Comparison of ENCODE assay signal across 34 cellular contexts in the genomic region with DNA sequence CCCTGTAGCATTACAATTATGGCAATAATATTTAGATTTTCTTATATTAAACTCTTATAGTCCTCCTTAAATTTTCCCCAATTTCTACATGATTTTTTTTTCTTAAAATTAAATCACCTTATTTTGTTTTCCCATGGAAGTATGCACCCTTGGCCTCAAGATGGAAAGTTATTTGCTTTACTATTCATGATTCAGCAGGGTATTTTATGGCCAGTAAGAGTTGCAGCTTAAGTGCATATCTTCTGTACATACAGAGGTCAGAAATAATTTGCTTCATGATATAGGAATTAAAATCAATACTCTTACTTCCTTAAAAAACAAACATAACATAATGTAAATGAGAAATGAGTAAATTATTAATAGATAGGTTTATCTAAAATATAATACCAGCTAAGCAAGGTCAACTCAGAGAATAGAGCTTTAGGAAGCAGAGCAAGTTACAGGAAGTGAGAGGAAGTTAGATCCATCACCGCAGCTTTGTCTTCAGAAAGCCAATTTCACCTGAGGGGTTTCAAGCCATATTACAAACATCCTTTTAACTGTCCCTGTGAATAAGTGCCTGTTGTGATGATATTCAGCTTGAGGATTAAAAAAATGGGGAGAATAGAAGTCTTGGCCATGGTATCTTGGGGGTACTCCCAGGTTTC. TPM values are rescaled to one million over a fixed set of nuclear protein-coding genes. Genes with fewer than 3 reads are reported as not detected.
"Had no signal": no experiment of that assay in that cellular context is flagged by ENCODE, and none has a peak within 500 bp of the region (broad histone marks: within the 10 kb centered on the region; RNA-seq: fewer than 3 reads in every experiment).

No MANE protein-coding gene starts in this region.

- DNase-seq: naive thymus-derived CD4-positive, alpha-beta T cell; natural killer cell; nucleus accumbens; ovary; posterior cingulate gyrus; psoas muscle; right cardiac atrium; right lobe of liver; sigmoid colon; spleen; stimulated activated CD4-positive, alpha-beta T cell treated with anti-CD3 and anti-CD28 coated beads, Interleukin-12 subunit alpha, Interleukin-12 subunit beta, amount 100 ng/mL, for 4 hours; stimulated activated CD4-positive, alpha-beta T cell treated with anti-CD3 and anti-CD28 coated beads, Interleukin-1b, Interleukin-23, amount 100 ng/mL, for 48 hours; stimulated activated CD4-positive, alpha-beta T cell treated with anti-CD3 and anti-CD28 coated beads, Interleukin-4, amount 100 ng/mL, for 1 hour; stimulated activated CD4-positive, alpha-beta T cell treated with anti-CD3 and anti-CD28 coated beads, Interleukin-4, amount 100 ng/mL, for 4 hours; stimulated activated CD8-positive, alpha-beta memory T cell treated with anti-CD3 and anti-CD28 coated beads, Interleukin-4, amount 100 ng/mL, for 48 hours; stimulated activated naive CD4-positive, alpha-beta T cell; stimulated activated naive CD8-positive, alpha-beta T cell treated with anti-CD3 and anti-CD28 coated beads, Interleukin-15, amount 100 ng/mL, for 72 hours; stimulated activated naive CD8-positive, alpha-beta T cell treated with anti-CD3 and anti-CD28 coated beads, Interleukin-15, Interleukin-2, amounts not matched to agents 100 U/mL and 50 U/mL, for 24 hours; substantia nigra; tibial artery; transverse colon; upper lobe of right lung; uterus had no signal

- ATAC-seq: naive thymus-derived CD4-positive, alpha-beta T cell; natural killer cell; psoas muscle; right cardiac atrium; right lobe of liver; stimulated activated memory B cell treated with anti-CD40 and anti-IgM and Interleukin-4, amounts not matched to agents 10 μg/mL and 1 μg/mL and 100 μg/mL, for 72 hours; stimulated activated naive CD8-positive, alpha-beta T cell treated with anti-CD3 and anti-CD28 coated beads, Interleukin-15, amount 100 ng/mL, for 72 hours; stimulated activated naive CD8-positive, alpha-beta T cell treated with anti-CD3 and anti-CD28 coated beads, Interleukin-15, Interleukin-2, amounts not matched to agents 100 U/mL and 50 U/mL, for 24 hours; upper lobe of right lung had no signal

- H3K4me3 ChIP-seq: ovary, psoas muscle, right lobe of liver, sigmoid colon, smooth muscle cell, spleen, thoracic aorta, tibial artery, transverse colon, upper lobe of right lung, uterus had no signal

- H3K4me3 Mint-ChIP-seq: naive thymus-derived CD4-positive, alpha-beta T cell; natural killer cell; nephron; stimulated activated memory B cell treated with anti-CD40 and anti-IgM and Interleukin-4, amounts not matched to agents 10 μg/mL and 1 μg/mL and 100 μg/mL, for 72 hours; stimulated activated naive CD8-positive, alpha-beta T cell treated with anti-CD3 and anti-CD28 coated beads, Interleukin-15, amount 100 ng/mL, for 72 hours; type B pancreatic cell had no signal

- H3K27me3 ChIP-seq: neutrophil, ovary, right lobe of liver, sigmoid colon, spleen, tibial artery, transverse colon, upper lobe of right lung, uterus had no signal

- H3K4me1 Mint-ChIP-seq: naive thymus-derived CD4-positive, alpha-beta T cell; natural killer cell; nephron; stimulated activated memory B cell treated with anti-CD40 and anti-IgM and Interleukin-4, amounts not matched to agents 10 μg/mL and 1 μg/mL and 100 μg/mL, for 72 hours; stimulated activated naive CD8-positive, alpha-beta T cell treated with anti-CD3 and anti-CD28 coated beads, Interleukin-15, amount 100 ng/mL, for 72 hours had no signal

- H3K36me3 Mint-ChIP-seq: naive thymus-derived CD4-positive, alpha-beta T cell; natural killer cell; stimulated activated memory B cell treated with anti-CD40 and anti-IgM and Interleukin-4, amounts not matched to agents 10 μg/mL and 1 μg/mL and 100 μg/mL, for 72 hours; type B pancreatic cell had no signal

- H3K4me2 ChIP-seq: smooth muscle cell had no signal

- H3K36me3 ChIP-seq: neutrophil, ovary, right lobe of liver, sigmoid colon, spleen, thoracic aorta, tibial artery, transverse colon, upper lobe of right lung, uterus had no signal

- H3K27me3 Mint-ChIP-seq: progenitor cell of endocrine pancreas; stimulated activated memory B cell treated with anti-CD40 and anti-IgM and Interleukin-4, amounts not matched to agents 10 μg/mL and 1 μg/mL and 100 μg/mL, for 72 hours; stimulated activated naive CD8-positive, alpha-beta T cell treated with anti-CD3 and anti-CD28 coated beads, Interleukin-15, amount 100 ng/mL, for 72 hours; type B pancreatic cell had no signal

- H3K9me3 Mint-ChIP-seq: nephron; stimulated activated memory B cell treated with anti-CD40 and anti-IgM and Interleukin-4, amounts not matched to agents 10 μg/mL and 1 μg/mL and 100 μg/mL, for 72 hours; stimulated activated naive CD8-positive, alpha-beta T cell treated with anti-CD3 and anti-CD28 coated beads, Interleukin-15, amount 100 ng/mL, for 72 hours; type B pancreatic cell had no signal

- H3K27ac Mint-ChIP-seq: naive thymus-derived CD4-positive, alpha-beta T cell; natural killer cell; nephron; progenitor cell of endocrine pancreas; stimulated activated memory B cell treated with anti-CD40 and anti-IgM and Interleukin-4, amounts not matched to agents 10 μg/mL and 1 μg/mL and 100 μg/mL, for 72 hours; stimulated activated naive CD8-positive, alpha-beta T cell treated with anti-CD3 and anti-CD28 coated beads, Interleukin-15, amount 100 ng/mL, for 72 hours; type B pancreatic cell had no signal

- H2AFZ ChIP-seq: parathyroid adenoma had no signal

- H3K4me1 ChIP-seq: parathyroid adenoma, psoas muscle, right lobe of liver, spleen, tibial artery, transverse colon, upper lobe of right lung, uterus had no signal

- H3K9me3 ChIP-seq: neutrophil, ovary, psoas muscle, right lobe of liver, sigmoid colon, spleen, thoracic aorta, tibial artery, transverse colon, upper lobe of right lung, uterus had no signal

- H3K9ac ChIP-seq: parathyroid adenoma had no signal

- H3K27ac ChIP-seq: neutrophil, ovary, parathyroid adenoma, psoas muscle, right lobe of liver, sigmoid colon, spleen, thoracic aorta, tibial artery, transverse colon, upper lobe of right lung, uterus had no signal

- H3K79me2 ChIP-seq: parathyroid adenoma had no signal

RNA-seq across cellular contexts. Expression of gene HS3ST5, which starts 24.6 kb away (rescaled TPM):
- total RNA-seq: naive thymus-derived CD4-positive, alpha-beta T cell; natural killer cell; omental fat pad; renal cortical epithelial cell; right cardiac atrium; right lobe of liver; spleen; thoracic aorta; upper lobe of right lung had no signal
- polyA plus RNA-seq: naive thymus-derived CD4-positive, alpha-beta T cell; neural cell; ovary; right cardiac atrium; spleen had no signal
